In genomic region chr6:3592371-3592941, GRCh38 we compare ENCODE assay signal across 9 cellular contexts.
DNase-seq lines count a peak whose midpoint lies in the region; ATAC-seq and TF ChIP-seq lines count a peak whose summit lies in the region.
"Had no signal": no experiment of that assay in that cellular context is flagged by ENCODE, and none has a peak within 500 bp of the region (broad histone marks: within the 10 kb centered on the region; RNA-seq: fewer than 3 reads in every experiment).

No MANE protein-coding gene starts in this region.

- no peaks in the 10 kb centered on the region for H3K9me3 Mint-ChIP-seq in type B pancreatic cell
- H3K9me3 Mint-ChIP-seq in activated naive CD4-positive, alpha-beta T cell treated with anti-CD3 and anti-CD28 coated beads for 36 hours: no peaks in the 10 kb centered on the region

- no peaks in the 10 kb centered on the region for H3K27me3 ChIP-seq in HL-60 (ENCODE audit: insufficient read depth, poor library complexity, severe bottlenecking)
- H3K27me3 ChIP-seq: neural progenitor cell had no signal

- no peak for TF ChIP-seq CTCF in HL-60 (IDR thresholded peaks at IDR 0.05; ENCODE audit: insufficient read depth, low read length)
- TF ChIP-seq CTCF in fibroblast of the aortic adventitia (IDR thresholded peaks at IDR 0.05; ENCODE audit: insufficient read depth, low read length): no peak
- TF ChIP-seq CTCF in type B pancreatic cell (conservative IDR thresholded peaks at IDR 0.05): no peak

- no peaks in the 10 kb centered on the region for H3K27me3 Mint-ChIP-seq in type B pancreatic cell
- no peaks in the 10 kb centered on the region for H3K27me3 Mint-ChIP-seq in activated naive CD4-positive, alpha-beta T cell treated with anti-CD3 and anti-CD28 coated beads for 36 hours (ENCODE audit: low read depth)

- H3K4me3 Mint-ChIP-seq in type B pancreatic cell: no peak overlapping the region
- no peak overlapping the region for H3K4me3 Mint-ChIP-seq in activated naive CD4-positive, alpha-beta T cell treated with anti-CD3 and anti-CD28 coated beads for 36 hours
- H3K4me3 Mint-ChIP-seq: neural progenitor cell had no signal

- peak overlapping the region; percentile 39 for H3K9ac ChIP-seq in SK-N-MC (ENCODE audit: insufficient read length)
- H3K9ac ChIP-seq: neural progenitor cell had no signal

- no peaks in the 10 kb centered on the region for H3K36me3 ChIP-seq in SK-N-MC (ENCODE audit: insufficient read depth, low read length)
- H3K36me3 ChIP-seq: neural progenitor cell had no signal

- CTCF ChIA-PET in activated naive CD4-positive, alpha-beta T cell treated with anti-CD3 and anti-CD28 coated beads for 36 hours (lab: Charles Lee): no interaction called here

- intact Hi-C loops in activated naive CD4-positive, alpha-beta T cell treated with anti-CD3 and anti-CD28 coated beads for 36 hours (cut with micrococcal nuclease): no loop called here

- H3K9me3 ChIP-seq in SK-N-MC (ENCODE audit: low read depth, low read length): no peaks in the 10 kb centered on the region

- no peak for ATAC-seq in HG03280 (IDR thresholded peaks at IDR 0.05; ENCODE audit: unreplicated experiment)

- no peaks in the 10 kb centered on the region for H3K36me3 Mint-ChIP-seq in type B pancreatic cell
- H3K36me3 Mint-ChIP-seq in activated naive CD4-positive, alpha-beta T cell treated with anti-CD3 and anti-CD28 coated beads for 36 hours (ENCODE audit: low read depth): no peaks in the 10 kb centered on the region
- H3K36me3 Mint-ChIP-seq: neural progenitor cell had no signal

- H3K27ac Mint-ChIP-seq in type B pancreatic cell: peak overlapping the region; percentile 43
- H3K27ac Mint-ChIP-seq in activated naive CD4-positive, alpha-beta T cell treated with anti-CD3 and anti-CD28 coated beads for 36 hours: no peak overlapping the region
- H3K27ac Mint-ChIP-seq: neural progenitor cell had no signal

- no peaks in the 10 kb centered on the region for H3K4me1 Mint-ChIP-seq in type B pancreatic cell (ENCODE audit: unreplicated experiment)
- no peaks in the 10 kb centered on the region for H3K4me1 Mint-ChIP-seq in activated naive CD4-positive, alpha-beta T cell treated with anti-CD3 and anti-CD28 coated beads for 36 hours (ENCODE audit: low read depth)
- H3K4me1 Mint-ChIP-seq: neural progenitor cell had no signal

- no peak overlapping the region for H3K4me3 ChIP-seq in HL-60 (replicated peaks; ENCODE audit: insufficient read depth, low read length)
- H3K4me3 ChIP-seq in SK-N-MC: no peak overlapping the region
- H3K4me3 ChIP-seq in fibroblast of the aortic adventitia (ENCODE audit: low read depth, low read length): no peak overlapping the region
- H3K4me3 ChIP-seq: neural progenitor cell had no signal

- H3K27ac ChIP-seq in HL-60 (replicated peaks) (no peak overlapping the region), SK-N-MC (peak overlapping the region; percentile 77)
- H3K27ac ChIP-seq: neural progenitor cell had no signal

- DNase-seq in HL-60 (ENCODE audit: low read depth in 1 of 2, low spot score in 1 of 2) (peak; percentile 59 to 94), SK-N-MC (ENCODE audit: low read depth, low spot score) (no peak), fibroblast of the aortic adventitia (ENCODE audit: low read depth) (peak; percentile 96), type B pancreatic cell (ENCODE audit: extremely low spot score, unreplicated experiment) (no peak), epidermal melanocyte (ENCODE audit: insufficient read length, low spot score) (no peak)
- DNase-seq in activated naive CD4-positive, alpha-beta T cell treated with anti-CD3 and anti-CD28 coated beads for 36 hours: no peak
- DNase-seq: NCI-H510A had no signal

Comparison
In these comparisons a context has a peak if more than half of its experiments do, and no peak if none do; other contexts are left out.
1. DNase-seq: peak in HL-60 (2 of 2) and fibroblast of the aortic adventitia (single experiment); none in SK-N-MC (single experiment), type B pancreatic cell (single experiment), epidermal melanocyte (single experiment) and activated naive CD4-positive, alpha-beta T cell treated with anti-CD3 and anti-CD28 coated beads for 36 hours (single experiment).